ENCODE assay signal across 8 cellular contexts in the genomic region with DNA sequence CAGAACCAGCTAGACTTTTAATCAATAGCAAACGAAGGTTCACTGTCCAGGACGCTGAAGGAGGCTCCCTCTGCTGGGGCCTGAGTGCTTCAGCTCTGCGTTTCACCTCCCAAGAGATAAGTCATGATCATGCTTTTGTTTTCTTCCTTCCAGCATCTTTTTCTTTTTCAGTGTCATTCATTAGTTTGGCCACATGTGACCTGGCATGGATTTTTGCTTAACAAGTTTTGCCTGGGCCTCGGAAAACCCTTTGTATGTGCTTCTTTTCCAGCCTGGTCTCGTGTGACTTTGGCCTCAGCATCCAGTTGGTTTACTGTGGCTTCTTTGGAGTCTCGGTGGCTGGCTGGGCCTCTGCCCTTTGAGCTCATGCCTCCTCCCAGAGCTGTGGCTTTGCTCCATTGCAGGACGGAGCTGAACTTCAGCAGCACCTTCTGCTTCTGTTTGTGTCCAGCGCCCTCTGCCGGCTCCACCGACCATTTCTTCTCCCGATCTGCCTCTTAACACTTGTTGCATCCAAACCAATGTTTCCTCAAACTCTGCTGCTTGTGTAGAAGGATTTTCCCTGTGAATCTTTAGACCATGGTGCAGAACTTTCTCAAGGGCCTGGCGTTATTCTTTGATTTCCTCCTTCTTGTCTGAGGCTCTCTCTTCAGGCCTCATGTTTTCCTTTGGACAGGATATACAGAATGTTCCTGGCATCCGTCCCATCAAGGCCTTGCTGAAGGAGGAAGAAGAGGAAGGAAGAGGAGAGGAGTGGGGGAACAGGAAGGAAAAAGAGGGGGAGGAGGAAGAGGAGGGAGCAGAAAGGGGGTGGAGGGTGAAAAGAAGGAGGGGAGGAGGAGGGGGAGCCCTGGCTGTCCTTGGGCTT. TPM values are rescaled to one million over a fixed set of nuclear protein-coding genes. Genes with fewer than 3 reads are reported as not detected.
DNase-seq lines count a peak whose midpoint lies in the region; ATAC-seq and TF ChIP-seq lines count a peak whose summit lies in the region.

No MANE protein-coding gene starts in this region.

- H3K27ac ChIP-seq in IMR-90 (ENCODE audit: insufficient read depth, low read length) = no peak overlapping the region
- no peak overlapping the region for H3K27ac ChIP-seq in neuronal stem cell (replicated peaks; ENCODE audit: low read length)
- peak overlapping the region; percentile 37 for H3K27ac ChIP-seq in subcutaneous abdominal adipose tissue (ENCODE audit: low read depth, low read length)

- H3K36me3 Mint-ChIP-seq in activated T-helper 17 cell treated with anti-CD3 and anti-CD28 coated beads, Interleukin-2, amount 50 U/mL, for 72 hours (ENCODE audit: low read depth) = peaks cover 39% of the 10 kb centered on the region

- POLR2A ChIA-PET in IMR-90 (lab: Charles Lee; ENCODE audit: unreplicated experiment) = interaction anchor here (0.6 kb wide), 2 partner anchors 470 to 492 kb away, joined by 9 to 15 read pairs; no protein-coding TSS in a partner anchor

- no peak overlapping the region for H2AK9ac ChIP-seq in IMR-90 (replicated peaks; ENCODE audit: low read depth, low read length, poor library complexity)

- no peaks in the 10 kb centered on the region for H3K27me3 ChIP-seq in IMR-90 (ENCODE audit: control insufficient read depth, insufficient read depth, low read length)
- H3K27me3 ChIP-seq in neuronal stem cell (ENCODE audit: control insufficient read depth in 3 of 3, insufficient read depth in 3 of 3, low read depth in 1 of 3, low read length in 3 of 3) = no peaks in the 10 kb centered on the region
- no peaks in the 10 kb centered on the region for H3K27me3 ChIP-seq in subcutaneous abdominal adipose tissue (ENCODE audit: control insufficient read depth in 5 of 5, insufficient read depth in 4 of 5, low read length in 5 of 5)

- H3K79me1 ChIP-seq in IMR-90 (ENCODE audit: low read depth in 1 of 2, low read length in 2 of 2) (no peaks in the 10 kb centered on the region), neuronal stem cell (ENCODE audit: low read depth, low read length) (no peaks in the 10 kb centered on the region)

- no peak overlapping the region for H3K4me3 Mint-ChIP-seq in activated T-helper 17 cell treated with anti-CD3 and anti-CD28 coated beads, Interleukin-2, amount 50 U/mL, for 72 hours

- H3K27ac Mint-ChIP-seq in activated T-helper 17 cell treated with anti-CD3 and anti-CD28 coated beads, Interleukin-2, amount 50 U/mL, for 72 hours = peak overlapping the region; percentile 61

- no peaks in the 10 kb centered on the region for H3K9me3 ChIP-seq in IMR-90 (ENCODE audit: control insufficient read depth, insufficient read depth, low read length)
- H3K9me3 ChIP-seq in neuronal stem cell (replicated peaks in 1 of 2; ENCODE audit: control insufficient read depth in 2 of 2, insufficient read depth in 1 of 2, low read depth in 1 of 2, low read length in 2 of 2) = no peaks in the 10 kb centered on the region
- no peaks in the 10 kb centered on the region for H3K9me3 ChIP-seq in subcutaneous abdominal adipose tissue (ENCODE audit: control insufficient read depth in 5 of 5, low read length in 5 of 5)

- H4K20me1 ChIP-seq in IMR-90 (ENCODE audit: insufficient read depth, low read length) = no peaks in the 10 kb centered on the region

- TF ChIP-seq CTCF in IMR-90 (conservative IDR thresholded peaks at IDR 0.05; ENCODE audit: low read depth, low read length) (peak; percentile 92), fibroblast of pulmonary artery (IDR thresholded peaks at IDR 0.05; ENCODE audit: low read length, missing control alignments) (peak; percentile 77)

- intact Hi-C loops in IMR-90 (cut with micrococcal nuclease) = loop anchor here (1.0 to 10.0 kb wide), 7 partner anchors 103 to 489 kb away; a partner anchor contains a TSS

- ATAC-seq in IMR-90 (ENCODE audit: low read depth) (peak; percentile 95), GM18870 (IDR thresholded peaks at IDR 0.05; ENCODE audit: unreplicated experiment) (no peak)
- peak; percentile 64 for ATAC-seq in activated T-helper 17 cell treated with anti-CD3 and anti-CD28 coated beads, Interleukin-2, amount 50 U/mL, for 72 hours (replicated peaks)

- no peaks in the 10 kb centered on the region for H3K9me3 Mint-ChIP-seq in activated T-helper 17 cell treated with anti-CD3 and anti-CD28 coated beads, Interleukin-2, amount 50 U/mL, for 72 hours

- H3K36me3 ChIP-seq in IMR-90 (ENCODE audit: control insufficient read depth, insufficient read depth, low read length) = peaks cover 11% of the 10 kb centered on the region
- peaks cover 9 to 37% of the 10 kb centered on the region in 2 donors for H3K36me3 ChIP-seq in neuronal stem cell (replicated peaks in 1 of 2; ENCODE audit: control insufficient read depth in 2 of 2, insufficient read depth in 2 of 2, low read length in 2 of 2)
- peaks cover 2 to 73% (median 59%) of the 10 kb centered on the region in 5 donors for H3K36me3 ChIP-seq in subcutaneous abdominal adipose tissue (ENCODE audit: control insufficient read depth in 5 of 5, insufficient read depth in 5 of 5, low read length in 5 of 5)

- H4K8ac ChIP-seq in IMR-90 (ENCODE audit: low read depth in 2 of 2, low read length in 2 of 2) (peak overlapping the region in 1 of 2 experiments; percentile 24; a peak in 1 of 4 replicates), neuronal stem cell (ENCODE audit: low read depth, low read length) (no peak overlapping the region)

- H3K18ac ChIP-seq in IMR-90 (ENCODE audit: low read depth, low read length) (no peak overlapping the region), neuronal stem cell (ENCODE audit: low read length) (no peak overlapping the region)

- no peak overlapping the region for H3K23ac ChIP-seq in IMR-90 (ENCODE audit: low read depth, low read length)
- H3K23ac ChIP-seq in neuronal stem cell (ENCODE audit: low read depth, low read length, poor library complexity) = no peak overlapping the region

- in situ Hi-C loops in IMR-90 (cut with MboI; ENCODE audit: low sequenced_read_pairs) = loop anchor here (5.0 kb wide), 1 partner anchor 406 kb away; a partner anchor contains a TSS

- H3K4ac ChIP-seq in IMR-90 (ENCODE audit: low read depth, low read length) (no peak overlapping the region), neuronal stem cell (ENCODE audit: low read length) (no peak overlapping the region)

- no peak overlapping the region for H3K56ac ChIP-seq in IMR-90 (ENCODE audit: extremely low read depth, insufficient read depth, low read length)

- 26% methylated on average over 6 of the region's 13 CpGs; no CpG with 5 or more reads in 1 of the 2 experiments for WGBS in IMR-90 (ENCODE audit: extremely low coverage in 2 of 2, insufficient read length in 1 of 2), 2 experiments
- no CpG with 5 or more reads among the region's 13 CpGs for WGBS in neuronal stem cell (ENCODE audit: extremely low coverage in 2 of 2, insufficient read length in 2 of 2, insufficient replicate concordance in 1 of 2), 2 donors

- H3K14ac ChIP-seq in IMR-90 (replicated peaks; ENCODE audit: low read depth, low read length) (no peak overlapping the region), neuronal stem cell (ENCODE audit: low read length) (no peak overlapping the region)

- H2BK120ac ChIP-seq in IMR-90 (ENCODE audit: low read depth, low read length) (no peak overlapping the region), neuronal stem cell (ENCODE audit: low read depth, low read length) (no peak overlapping the region)

- no peak overlapping the region; the same call in 1 of the 2 replicates for H3K4me2 ChIP-seq in IMR-90 (ENCODE audit: low read depth, low read length)
- H3K4me2 ChIP-seq in neuronal stem cell (ENCODE audit: insufficient read depth, low read length, poor library complexity, severe bottlenecking) = no peak overlapping the region

- peaks cover 7% of the 10 kb centered on the region for H3K4me1 Mint-ChIP-seq in activated T-helper 17 cell treated with anti-CD3 and anti-CD28 coated beads, Interleukin-2, amount 50 U/mL, for 72 hours

- CTCF ChIA-PET in IMR-90 (lab: Yijun Ruan, JAX) = interaction anchor here (0.5 to 2.6 kb wide), 19 partner anchors 9 to 780 kb away, joined by 3 to 21 read pairs (median 3); no protein-coding TSS in a partner anchor

- H3K9me1 ChIP-seq in IMR-90 (ENCODE audit: insufficient read depth, low read length) = peaks cover 6% of the 10 kb centered on the region; the same call in 1 of the 2 replicates

- H2AK5ac ChIP-seq in IMR-90 (ENCODE audit: low read depth, low read length) = no peak overlapping the region
- H2AK5ac ChIP-seq in neuronal stem cell (ENCODE audit: low read depth, low read length) = no peak overlapping the region

- H3K4me3 ChIP-seq in IMR-90 (ENCODE audit: insufficient read depth, low read depth, low read length) = no peak overlapping the region
- H3K4me3 ChIP-seq in fibroblast of pulmonary artery (replicated peaks; ENCODE audit: low read depth, low read length) = no peak overlapping the region
- no peak overlapping the region for H3K4me3 ChIP-seq in neuronal stem cell (ENCODE audit: low read length in 2 of 2)
- H3K4me3 ChIP-seq in subcutaneous abdominal adipose tissue (ENCODE audit: low read depth in 1 of 5, low read length in 5 of 5) = no peak overlapping the region

- BruUV-seq in IMR-90 (replicated peaks; lab: Mats Ljungman, UMichigan) = no TSS peak

- DNase-seq in DMS53 treated with DMSO at 0.1 percent for 48 hours (lab: John Stamatoyannopoulos, UW; ENCODE audit: unreplicated experiment) (peak; percentile 88), IMR-90 (peak; percentile 92), RPMI7951 (ENCODE audit: low read depth) (peak; percentile 80), fibroblast of pulmonary artery (ENCODE audit: low read depth) (peak; percentile 96), neuronal stem cell (ENCODE audit: low spot score) (peak; percentile 80)

- dilution Hi-C loops in IMR-90 (cut with HindIII; ENCODE audit: low sequenced_read_pairs, unreplicated experiment) = no loop called here

- H3K4me1 ChIP-seq in IMR-90 (ENCODE audit: control insufficient read depth, insufficient read depth, low read length) (peaks cover 7% of the 10 kb centered on the region; the same call in 1 of the 2 replicates), neuronal stem cell (ENCODE audit: control insufficient read depth in 2 of 2, insufficient read depth in 1 of 2, low read depth in 1 of 2, low read length in 2 of 2) (peaks cover 3 to 21% of the 10 kb centered on the region in 2 donors), subcutaneous abdominal adipose tissue (ENCODE audit: control insufficient read depth in 5 of 5, insufficient read depth in 5 of 5, low read length in 5 of 5) (peaks cover 5 to 46% (median 24%) of the 10 kb centered on the region in 5 donors)

- no peaks in the 10 kb centered on the region for H3K27me3 Mint-ChIP-seq in activated T-helper 17 cell treated with anti-CD3 and anti-CD28 coated beads, Interleukin-2, amount 50 U/mL, for 72 hours

- H4K5ac ChIP-seq in IMR-90 (ENCODE audit: low read depth, low read length) = no peak overlapping the region

- H2AFZ ChIP-seq in IMR-90 (replicated peaks; ENCODE audit: low read length, poor library complexity) = peak overlapping the region; percentile 85
- H2AFZ ChIP-seq in neuronal stem cell (ENCODE audit: low read length) = peak overlapping the region; percentile 11

- TF ChIP-seq RAD21 in IMR-90 (IDR thresholded peaks at IDR 0.05; ENCODE audit: low read length) = peak; percentile 87

- H2BK5ac ChIP-seq in IMR-90 (ENCODE audit: low read depth, low read length, poor library complexity, severe bottlenecking) (no peak overlapping the region), neuronal stem cell (ENCODE audit: low read length) (no peak overlapping the region)

- H4K91ac ChIP-seq in IMR-90 (ENCODE audit: insufficient read depth, low read depth, low read length) (no peak overlapping the region), neuronal stem cell (ENCODE audit: low read depth, low read length, poor library complexity) (no peak overlapping the region)

- TF ChIP-seq POLR2A in IMR-90 (IDR thresholded peaks at IDR 0.05; ENCODE audit: low read depth, low read length) = peak; percentile 43; the same call in 1 of the 2 replicates

- no peak overlapping the region for H2BK15ac ChIP-seq in IMR-90 (ENCODE audit: low read depth, low read length)
- H2BK15ac ChIP-seq in neuronal stem cell (ENCODE audit: low read length) = no peak overlapping the region

- no peak overlapping the region for H2BK20ac ChIP-seq in IMR-90 (ENCODE audit: low read depth, low read length)

- no peak overlapping the region for H2BK12ac ChIP-seq in neuronal stem cell (ENCODE audit: low read length)

- peak overlapping the region; percentile 13; the same call in 1 of the 2 replicates for H3K9ac ChIP-seq in IMR-90 (ENCODE audit: low read depth, low read length)
- no peak overlapping the region for H3K9ac ChIP-seq in neuronal stem cell (ENCODE audit: low read depth, low read length, poor library complexity)
- no peak overlapping the region for H3K9ac ChIP-seq in subcutaneous abdominal adipose tissue (ENCODE audit: low read length in 5 of 5)

RNA-seq across cellular contexts. Expression of a gene that starts 23.6 kb away (rescaled TPM):
- 1.3 and 1.4 TPM in 2 replicates for total RNA-seq in IMR-90 (2012; rRNA removed)
- 3.3 TPM in 2 replicates for polyA plus RNA-seq in IMR-90 (2012; rRNA removed)
- 3.6 and 6.2 TPM in 2 replicates for polyA plus RNA-seq in IMR-90 (2012; cell fraction: cytosol; rRNA removed)
- polyA plus RNA-seq in IMR-90 (2012; cell fraction: nucleus; rRNA removed; ENCODE audit: low replicate concordance) = 9.5 and 25.2 TPM in 2 replicates
- 8.3 and 22.7 TPM in 2 replicates for total RNA-seq in RPMI7951 (2014; rRNA removed; shearing (Covaris generic))
- total RNA-seq in activated T-helper 17 cell treated with anti-CD3 and anti-CD28 coated beads, Interleukin-2, amount 50 U/mL, for 72 hours = 1 to 10 TPM; 1.3 to 4.8 TPM
- polyA plus RNA-seq in neuronal stem cell (2013, experiment 1 of 2) = 19.8 TPM
- polyA plus RNA-seq in neuronal stem cell (2013, experiment 2 of 2) = 18.8 TPM

RNA-seq across cellular contexts. Expression of a gene that starts 25.0 kb away (rescaled TPM):
- 2.8 and 3.2 TPM in 2 replicates for total RNA-seq in IMR-90 (2012; rRNA removed)
- 1.7 and 2.1 TPM in 2 replicates for polyA plus RNA-seq in IMR-90 (2012; rRNA removed)
- 0.60 and 0.80 TPM in 2 replicates for polyA plus RNA-seq in IMR-90 (2012; cell fraction: cytosol; rRNA removed)
- 4.5 and 5.2 TPM in 2 replicates for polyA plus RNA-seq in IMR-90 (2012; cell fraction: nucleus; rRNA removed; ENCODE audit: low replicate concordance)
- total RNA-seq in RPMI7951 (2014; rRNA removed; shearing (Covaris generic)) = 4.0 and 4.2 TPM in 2 replicates
- 10 to 100 TPM in 1 of 2 donors, 1 to 10 TPM in 1; 6.2 to 23.7 TPM for total RNA-seq in activated T-helper 17 cell treated with anti-CD3 and anti-CD28 coated beads, Interleukin-2, amount 50 U/mL, for 72 hours
- 2.4 TPM for polyA plus RNA-seq in neuronal stem cell (2013, experiment 1 of 2)
- 2.6 TPM for polyA plus RNA-seq in neuronal stem cell (2013, experiment 2 of 2)

RNA-seq across cellular contexts. Expression of a gene that starts 56.9 kb away (rescaled TPM):
- total RNA-seq in IMR-90 (2012; rRNA removed) = 5.9 and 6.9 TPM in 2 replicates
- 6.0 and 8.3 TPM in 2 replicates for polyA plus RNA-seq in IMR-90 (2012; rRNA removed)
- polyA plus RNA-seq in IMR-90 (2012; cell fraction: cytosol; rRNA removed) = 2.4 and 4.0 TPM in 2 replicates
- polyA plus RNA-seq in IMR-90 (2012; cell fraction: nucleus; rRNA removed; ENCODE audit: low replicate concordance) = 6.0 and 8.0 TPM in 2 replicates
- 5.6 and 7.1 TPM in 2 replicates for total RNA-seq in RPMI7951 (2014; rRNA removed; shearing (Covaris generic))
- 1 to 10 TPM; 3.4 to 7.2 TPM for total RNA-seq in activated T-helper 17 cell treated with anti-CD3 and anti-CD28 coated beads, Interleukin-2, amount 50 U/mL, for 72 hours
- polyA plus RNA-seq in neuronal stem cell (2013, experiment 1 of 2) = 13.8 TPM
- 14.5 TPM for polyA plus RNA-seq in neuronal stem cell (2013, experiment 2 of 2)

RNA-seq across cellular contexts. Expression of a gene that starts 59.9 kb away (rescaled TPM):
- total RNA-seq in IMR-90 (2012; rRNA removed) = 13.3 and 15.3 TPM in 2 replicates
- polyA plus RNA-seq in IMR-90 (2012; rRNA removed) = 44.2 and 44.4 TPM in 2 replicates
- 23.3 and 46.0 TPM in 2 replicates for polyA plus RNA-seq in IMR-90 (2012; cell fraction: cytosol; rRNA removed)
- polyA plus RNA-seq in IMR-90 (2012; cell fraction: nucleus; rRNA removed; ENCODE audit: low replicate concordance) = 79.8 and 140 TPM in 2 replicates
- 20.5 and 20.7 TPM in 2 replicates for total RNA-seq in RPMI7951 (2014; rRNA removed; shearing (Covaris generic))
- total RNA-seq in activated T-helper 17 cell treated with anti-CD3 and anti-CD28 coated beads, Interleukin-2, amount 50 U/mL, for 72 hours = 10 to 100 TPM; 33.6 to 53.6 TPM
- polyA plus RNA-seq in neuronal stem cell (2013, experiment 1 of 2) = 21.1 TPM
- polyA plus RNA-seq in neuronal stem cell (2013, experiment 2 of 2) = 19.3 TPM
